22 cellular contexts compared by ENCODE assay signal in the genomic region with DNA sequence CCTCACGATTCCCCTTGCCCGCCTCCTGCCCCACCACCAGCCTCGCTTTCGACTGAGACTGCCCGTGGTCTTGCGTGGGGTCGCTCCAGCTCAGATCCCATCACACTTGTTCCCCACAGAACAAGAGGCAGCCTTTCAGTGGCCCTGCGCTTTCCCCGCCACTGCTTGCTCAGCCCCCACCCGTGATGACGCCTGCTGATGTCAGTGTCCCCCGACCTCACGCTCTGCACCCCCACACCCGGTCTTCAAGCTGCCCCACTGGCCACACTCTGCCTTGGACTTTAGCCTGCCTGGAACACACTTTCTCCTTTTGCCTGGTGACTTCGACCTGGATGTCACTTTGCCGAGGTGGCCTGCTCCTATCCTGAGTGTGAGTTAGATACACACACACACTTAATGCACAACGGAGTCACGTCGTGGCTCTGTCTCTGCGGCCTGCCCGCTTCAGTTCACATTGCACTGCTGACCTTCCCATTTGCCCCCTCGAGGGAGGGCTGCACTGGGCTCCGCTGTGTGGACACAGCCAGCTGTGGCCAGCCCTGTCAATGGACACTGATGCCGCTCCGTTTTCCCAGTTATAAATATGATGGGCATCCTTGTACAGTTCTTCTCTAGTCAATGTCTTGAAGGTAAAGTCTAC.
"Had no signal": no experiment of that assay in that cellular context is flagged by ENCODE, and none has a peak within 500 bp of the region (broad histone marks: within the 10 kb centered on the region; RNA-seq: fewer than 3 reads in every experiment).

No MANE protein-coding gene starts in this region.

- H3K27me3 ChIP-seq: body of pancreas, cardiac muscle cell, ovary, right atrium auricular region, suprapubic skin, tibial nerve, uterus had no signal

- H3K27ac Mint-ChIP-seq: activated naive CD4-positive, alpha-beta T cell treated with anti-CD3 and anti-CD28 coated beads for 36 hours; activated naive CD8-positive, alpha-beta T cell treated with anti-CD3 and anti-CD28 coated beads, Interleukin-2, amount 50 U/mL, for 24 hours; dendritic cell treated with granulocyte-macrophage colony-stimulating factor and Interleukin-4, amounts not matched to agents 40 ng/mL and 50 ng/mL, for 4 days; naive B cell; stimulated activated naive CD8-positive, alpha-beta T cell treated with anti-CD3 and anti-CD28 coated beads, Interleukin-15, amount 100 ng/mL, for 72 hours had no signal

- H3K9me3 ChIP-seq: body of pancreas, lower lobe of right lung, ovary, psoas muscle, right atrium auricular region, suprapubic skin, tibial nerve, uterus had no signal

- H3K27ac ChIP-seq: body of pancreas, cardiac muscle cell, lower lobe of right lung, ovary, psoas muscle, right atrium auricular region, suprapubic skin, tibial nerve, uterus had no signal

- H3K4me3 Mint-ChIP-seq: activated naive CD4-positive, alpha-beta T cell treated with anti-CD3 and anti-CD28 coated beads for 36 hours; activated naive CD8-positive, alpha-beta T cell treated with anti-CD3 and anti-CD28 coated beads, Interleukin-2, amount 50 U/mL, for 24 hours; dendritic cell treated with granulocyte-macrophage colony-stimulating factor and Interleukin-4, amounts not matched to agents 40 ng/mL and 50 ng/mL, for 4 days; stimulated activated naive CD8-positive, alpha-beta T cell treated with anti-CD3 and anti-CD28 coated beads, Interleukin-15, amount 100 ng/mL, for 72 hours had no signal

- H3K36me3 ChIP-seq: cardiac muscle cell, ovary, right atrium auricular region, uterus had no signal

- DNase-seq: activated CD4-positive, CD25-positive, alpha-beta regulatory T cell treated with anti-CD3 and anti-CD28 coated beads, Interleukin-2, amount 50 U/mL, for 72 hours; activated naive CD4-positive, alpha-beta T cell treated with anti-CD3 and anti-CD28 coated beads for 36 hours; activated naive CD8-positive, alpha-beta T cell treated with anti-CD3 and anti-CD28 coated beads, Interleukin-2, amount 50 U/mL, for 24 hours; activated T-cell treated with anti-CD3 and anti-CD28 coated beads, Interleukin-2, amount 50 U/mL, for 1 hour; body of pancreas; effector CD8-positive, alpha-beta T cell; erythroblast; foreskin fibroblast; left colon; lower lobe of right lung; mesendoderm; naive B cell; psoas muscle; stimulated activated CD4-positive, alpha-beta T cell treated with anti-CD3 and anti-CD28 coated beads, Interleukin-12 subunit alpha, Interleukin-12 subunit beta, amount 100 ng/mL, for 4 hours; stimulated activated naive CD8-positive, alpha-beta T cell treated with anti-CD3 and anti-CD28 coated beads, Interleukin-15, amount 100 ng/mL, for 72 hours; uterus had no signal

- ATAC-seq: activated naive CD8-positive, alpha-beta T cell treated with anti-CD3 and anti-CD28 coated beads, Interleukin-2, amount 50 U/mL, for 24 hours; body of pancreas; left colon; lower lobe of right lung; psoas muscle; stimulated activated naive CD8-positive, alpha-beta T cell treated with anti-CD3 and anti-CD28 coated beads, Interleukin-15, amount 100 ng/mL, for 72 hours had no signal

- H3K4me3 ChIP-seq: body of pancreas, cardiac muscle cell, lower lobe of right lung, ovary, psoas muscle, right atrium auricular region, suprapubic skin, tibial nerve, uterus had no signal

- H3K27me3 Mint-ChIP-seq: activated naive CD8-positive, alpha-beta T cell treated with anti-CD3 and anti-CD28 coated beads, Interleukin-2, amount 50 U/mL, for 24 hours; dendritic cell treated with granulocyte-macrophage colony-stimulating factor and Interleukin-4, amounts not matched to agents 40 ng/mL and 50 ng/mL, for 4 days; naive B cell; stimulated activated naive CD8-positive, alpha-beta T cell treated with anti-CD3 and anti-CD28 coated beads, Interleukin-15, amount 100 ng/mL, for 72 hours had no signal

- H3K9me3 Mint-ChIP-seq: activated naive CD4-positive, alpha-beta T cell treated with anti-CD3 and anti-CD28 coated beads for 36 hours; dendritic cell treated with granulocyte-macrophage colony-stimulating factor and Interleukin-4, amounts not matched to agents 40 ng/mL and 50 ng/mL, for 4 days had no signal
